1 cellular context compared by ENCODE assay signal in genomic region chrX:111284615-111285294, GRCh38.
TF ChIP-seq lines count a peak whose summit lies in the region.

No MANE protein-coding gene starts in this region.

TF ChIP-seq in HepG2, 621 proteins besides CTCF, POLR2A, EP300 and RAD21 (continued from another document):
- TF ChIP-seq, protein P1, sequence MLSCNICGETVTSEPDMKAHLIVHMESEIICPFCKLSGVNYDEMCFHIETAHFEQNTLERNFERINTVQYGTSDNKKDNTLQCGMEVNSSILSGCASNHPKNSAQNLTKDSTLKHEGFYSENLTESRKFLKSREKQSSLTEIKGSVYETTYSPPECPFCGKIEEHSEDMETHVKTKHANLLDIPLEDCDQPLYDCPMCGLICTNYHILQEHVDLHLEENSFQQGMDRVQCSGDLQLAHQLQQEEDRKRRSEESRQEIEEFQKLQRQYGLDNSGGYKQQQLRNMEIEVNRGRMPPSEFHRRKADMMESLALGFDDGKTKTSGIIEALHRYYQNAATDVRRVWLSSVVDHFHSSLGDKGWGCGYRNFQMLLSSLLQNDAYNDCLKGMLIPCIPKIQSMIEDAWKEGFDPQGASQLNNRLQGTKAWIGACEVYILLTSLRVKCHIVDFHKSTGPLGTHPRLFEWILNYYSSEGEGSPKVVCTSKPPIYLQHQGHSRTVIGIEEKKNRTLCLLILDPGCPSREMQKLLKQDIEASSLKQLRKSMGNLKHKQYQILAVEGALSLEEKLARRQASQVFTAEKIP (CRISPR knock-in tag; IDR thresholded peaks at IDR 0.05; ENCODE audit: borderline replicate concordance): no peak
- TF ChIP-seq U2AF2 (IDR thresholded peaks at IDR 0.05; ENCODE audit: low read depth, low read length): no peak
- no peak for TF ChIP-seq ZNF670 (CRISPR knock-in tag; IDR thresholded peaks at IDR 0.05; ENCODE audit: borderline replicate concordance)
- TF ChIP-seq ZNF138 (CRISPR knock-in tag; IDR thresholded peaks at IDR 0.05; ENCODE audit: low read depth): no peak
- TF ChIP-seq MED13 (CRISPR knock-in tag; IDR thresholded peaks at IDR 0.05): no peak
- no peak for TF ChIP-seq ZFX (CRISPR knock-in tag; IDR thresholded peaks at IDR 0.05; ENCODE audit: low read depth)
- TF ChIP-seq ZNF569 (CRISPR knock-in tag; IDR thresholded peaks at IDR 0.05; ENCODE audit: borderline replicate concordance): no peak
- no peak for TF ChIP-seq ZKSCAN1 (IDR thresholded peaks at IDR 0.05; ENCODE audit: low read length)
- no peak for TF ChIP-seq ZNF460 (CRISPR knock-in tag; IDR thresholded peaks at IDR 0.05; ENCODE audit: borderline replicate concordance)
- no peak for TF ChIP-seq LCORL (IDR thresholded peaks at IDR 0.05)
- peak; percentile 20; the same call in 1 of the 2 replicates for TF ChIP-seq LCORL (CRISPR knock-in tag; IDR thresholded peaks at IDR 0.05)
- no peak for TF ChIP-seq SOX13 (IDR thresholded peaks at IDR 0.05)
- peak in 1 of 2 experiments; percentile 13; a peak in 1 of 4 replicates for TF ChIP-seq SOX13 (CRISPR knock-in tag; conservative IDR thresholded peaks at IDR 0.05 in 1 of 2, IDR thresholded peaks at IDR 0.05 in 1 of 2)
- TF ChIP-seq PBX3 (CRISPR knock-in tag; IDR thresholded peaks at IDR 0.05; ENCODE audit: borderline replicate concordance): no peak
- peak; percentile 58 for TF ChIP-seq PAXIP1 (CRISPR knock-in tag; conservative IDR thresholded peaks at IDR 0.05)
- no peak for TF ChIP-seq ZSCAN30 (CRISPR knock-in tag; IDR thresholded peaks at IDR 0.05)
- no peak for TF ChIP-seq NRL (CRISPR knock-in tag; IDR thresholded peaks at IDR 0.05; ENCODE audit: borderline replicate concordance)
- TF ChIP-seq CBFB (CRISPR knock-in tag; IDR thresholded peaks at IDR 0.05): no peak
- no peak for TF ChIP-seq ZNF530 (CRISPR knock-in tag; IDR thresholded peaks at IDR 0.05; ENCODE audit: low read depth)
- TF ChIP-seq ZNF557 (CRISPR knock-in tag; IDR thresholded peaks at IDR 0.05): no peak
- TF ChIP-seq ZNF577 (CRISPR knock-in tag; IDR thresholded peaks at IDR 0.05; ENCODE audit: borderline replicate concordance, low read depth): no peak
- TF ChIP-seq PRMT3 (CRISPR knock-in tag; IDR thresholded peaks at IDR 0.05; ENCODE audit: borderline replicate concordance, low read depth): no peak
- TF ChIP-seq E2F1 (CRISPR knock-in tag; IDR thresholded peaks at IDR 0.05): no peak
